ENCODE assay signal across 17 cellular contexts in genomic region chr6:63529498-63529897, GRCh38. TPM values are rescaled to one million over a fixed set of nuclear protein-coding genes. Genes with fewer than 3 reads are reported as not detected.
DNase-seq lines count a peak whose midpoint lies in the region; ATAC-seq, FAIRE-seq and TF ChIP-seq lines count a peak whose summit lies in the region.
"Had no signal": no experiment of that assay in that cellular context is flagged by ENCODE, and none has a peak within 500 bp of the region (broad histone marks: within the 10 kb centered on the region; RNA-seq: fewer than 3 reads in every experiment).

No MANE protein-coding gene starts in this region.

- POLR2A ChIA-PET in activated CD4-positive, alpha-beta memory T cell treated with anti-CD3 and anti-CD28 coated beads, Interleukin-2, amount 10 ng/mL, durations not matched to agents 7 days and 5 days (lab: Charles Lee), result interaction anchor here (0.6 to 1.8 kb wide), 5 partner anchors 10 to 106 kb away, joined by 3 to 17 read pairs (median 4); partner anchors contain the start of genes LOC128125822, PHF3 and PTP4A1

- peak; percentile 23 for DNase-seq in GM06990 (ENCODE audit: extremely low read depth, insufficient read length)
- peak; percentile 2 for DNase-seq in GM23248
- no peak for DNase-seq in activated CD4-positive, alpha-beta memory T cell treated with anti-CD3 and anti-CD28 coated beads, Interleukin-2, amount 10 ng/mL, durations not matched to agents 7 days and 5 days
- peak; percentile 59 for DNase-seq in keratinocyte (ENCODE audit: low read depth, low spot score)
- no peak for DNase-seq in medulla oblongata (ENCODE audit: extremely low spot score)
- no peak for DNase-seq in iPS-NIHi11 (ENCODE audit: low spot score)
- DNase-seq in suprapubic skin (ENCODE audit: low spot score in 2 of 2), result no peak
- DNase-seq: C1 segment of cervical spinal cord; effector memory CD4-positive, alpha-beta T cell; heart right ventricle; IMR-90; left ventricle myocardium inferior; NCI-H1436 treated with DMSO at 0.1 percent for 48 hours; NCI-H526; testis had no signal

- ATAC-seq in GM21367 (IDR thresholded peaks at IDR 0.05; ENCODE audit: unreplicated experiment), result no peak
- ATAC-seq: heart right ventricle, Right ventricle myocardium inferior had no signal

- WGBS in GM23248 (ENCODE audit: low coverage in 1 of 2, low lambda C conversion rate in 2 of 2, missing lambda C conversion rate in 2 of 2), 2 experiments, result 47 to 58% methylated on average over 4 of the region's 4 CpGs
- WGBS in suprapubic skin, result 41% methylated on average over 4 of the region's 4 CpGs

- H3K4me2 ChIP-seq in GM23248 (ENCODE audit: unreplicated experiment), result peak overlapping the region; percentile 37
- peak overlapping the region; percentile 92 for H3K4me2 ChIP-seq in keratinocyte (ENCODE audit: control insufficient read depth, extremely low read depth, insufficient read depth, low read depth, low read length)

- peaks cover 9% of the 10 kb centered on the region for H3K36me3 Mint-ChIP-seq in activated CD4-positive, alpha-beta memory T cell treated with anti-CD3 and anti-CD28 coated beads, Interleukin-2, amount 10 ng/mL, durations not matched to agents 7 days and 5 days (ENCODE audit: low read depth)

- TF ChIP-seq EP300 in suprapubic skin (IDR thresholded peaks at IDR 0.05), result no peak

- no peak for TF ChIP-seq CTCF in GM06990 (IDR thresholded peaks at IDR 0.05; ENCODE audit: insufficient read depth, low read length, poor library complexity, severe bottlenecking)
- TF ChIP-seq CTCF in keratinocyte (optimal IDR thresholded peaks at IDR 0.05 in 1 of 3, IDR thresholded peaks at IDR 0.05 in 1 of 3, conservative IDR thresholded peaks at IDR 0.05 in 1 of 3; ENCODE audit: extremely low read depth in 1 of 3, insufficient read depth in 2 of 3, low read length in 3 of 3), result no peak
- TF ChIP-seq CTCF in suprapubic skin (IDR thresholded peaks at IDR 0.05), result no peak

- H3K27me3 Mint-ChIP-seq in activated CD4-positive, alpha-beta memory T cell treated with anti-CD3 and anti-CD28 coated beads, Interleukin-2, amount 10 ng/mL, durations not matched to agents 7 days and 5 days, result no peaks in the 10 kb centered on the region

- dilution Hi-C loops in keratinocyte (cut with MboI; ENCODE audit: extremely low pct_ligation_motif_present, low sequenced_read_pairs), result no loop called here

- H3K79me2 ChIP-seq in GM23248 (ENCODE audit: insufficient read depth), result no peaks in the 10 kb centered on the region
- no peaks in the 10 kb centered on the region for H3K79me2 ChIP-seq in keratinocyte (ENCODE audit: control insufficient read depth, insufficient read depth, low read length)

- H3K4me3 ChIP-seq in GM06990 (replicated peaks; ENCODE audit: low read depth, low read length), result no peak overlapping the region
- H3K4me3 ChIP-seq in GM23248, result 0 out of 2 replicates have a peak overlapping the region, but pooled peaks have one; percentile 11
- peak overlapping the region in 2 of 3 experiments; percentile 45 to 53 for H3K4me3 ChIP-seq in keratinocyte (ENCODE audit: control insufficient read depth in 2 of 3, extremely low read depth in 1 of 3, insufficient read depth in 2 of 3, low read depth in 1 of 3, low read length in 3 of 3)
- H3K4me3 ChIP-seq in suprapubic skin, result no peak overlapping the region
- H3K4me3 ChIP-seq: heart right ventricle, left ventricle myocardium inferior, testis had no signal

- H3K9me3 Mint-ChIP-seq in activated CD4-positive, alpha-beta memory T cell treated with anti-CD3 and anti-CD28 coated beads, Interleukin-2, amount 10 ng/mL, durations not matched to agents 7 days and 5 days, result peaks cover 6% of the 10 kb centered on the region

- H3K9me3 ChIP-seq in GM23248 (ENCODE audit: low read depth), result no peaks in the 10 kb centered on the region
- no peaks in the 10 kb centered on the region for H3K9me3 ChIP-seq in keratinocyte (ENCODE audit: control insufficient read depth, low read depth, low read length)
- H3K9me3 ChIP-seq in suprapubic skin, result no peaks in the 10 kb centered on the region
- H3K9me3 ChIP-seq: heart right ventricle, left ventricle myocardium inferior, testis had no signal

- no peak for TF ChIP-seq POLR2A in suprapubic skin (IDR thresholded peaks at IDR 0.05)

- H3K27ac Mint-ChIP-seq in activated CD4-positive, alpha-beta memory T cell treated with anti-CD3 and anti-CD28 coated beads, Interleukin-2, amount 10 ng/mL, durations not matched to agents 7 days and 5 days, result peak overlapping the region; percentile 97

- CTCF ChIA-PET in activated CD4-positive, alpha-beta memory T cell treated with anti-CD3 and anti-CD28 coated beads, Interleukin-2, amount 10 ng/mL, durations not matched to agents 7 days and 5 days (lab: Charles Lee), result interaction anchor here (1.2 kb wide), 1 partner anchor 44 kb away, joined by 4 read pairs; no protein-coding TSS in a partner anchor

- H3K27ac ChIP-seq in GM23248 (no peak overlapping the region), keratinocyte (ENCODE audit: control insufficient read depth, insufficient read depth, low read length) (peak overlapping the region; percentile 87), suprapubic skin (no peak overlapping the region)
- H3K27ac ChIP-seq: heart right ventricle, left ventricle myocardium inferior, testis had no signal

- peaks cover 45% of the 10 kb centered on the region for H3K4me1 Mint-ChIP-seq in activated CD4-positive, alpha-beta memory T cell treated with anti-CD3 and anti-CD28 coated beads, Interleukin-2, amount 10 ng/mL, durations not matched to agents 7 days and 5 days

- H3K9me2 ChIP-seq in GM23248 (ENCODE audit: insufficient read depth), result no peaks in the 10 kb centered on the region

- H3F3A ChIP-seq in GM23248 (ENCODE audit: insufficient read depth), result peaks cover 14% of the 10 kb centered on the region; the same call in 1 of the 2 replicates

- H3K27me3 ChIP-seq in GM06990 (replicated peaks; ENCODE audit: control insufficient read depth, insufficient read depth, low read length), result no peaks in the 10 kb centered on the region
- H3K27me3 ChIP-seq in GM23248 (replicated peaks; ENCODE audit: insufficient read depth), result no peaks in the 10 kb centered on the region
- no peaks in the 10 kb centered on the region for H3K27me3 ChIP-seq in keratinocyte (ENCODE audit: control insufficient read depth, extremely low read depth, insufficient read depth, low read length)
- H3K27me3 ChIP-seq in suprapubic skin, result no peaks in the 10 kb centered on the region
- H3K27me3 ChIP-seq: heart right ventricle, testis had no signal

- no peaks in the 10 kb centered on the region for H3K9me1 ChIP-seq in keratinocyte (ENCODE audit: control insufficient read depth, extremely low read depth, insufficient read depth, low read length)

- peak overlapping the region; percentile 62 for H3K4me3 Mint-ChIP-seq in activated CD4-positive, alpha-beta memory T cell treated with anti-CD3 and anti-CD28 coated beads, Interleukin-2, amount 10 ng/mL, durations not matched to agents 7 days and 5 days

- H4K20me1 ChIP-seq in GM23248 (ENCODE audit: insufficient read depth) (no peaks in the 10 kb centered on the region), keratinocyte (ENCODE audit: control insufficient read depth, extremely low read depth, insufficient read depth, low read length) (no peaks in the 10 kb centered on the region)

- in situ Hi-C loops in GM23248 (cut with MboI), result no loop called here

- peaks cover 22% of the 10 kb centered on the region for H3K4me1 ChIP-seq in GM23248 (ENCODE audit: insufficient read depth)
- H3K4me1 ChIP-seq in keratinocyte (ENCODE audit: control insufficient read depth, extremely low read depth, insufficient read depth, low read length), result peaks cover 32% of the 10 kb centered on the region
- peaks cover 12% of the 10 kb centered on the region for H3K4me1 ChIP-seq in suprapubic skin
- H3K4me1 ChIP-seq: left ventricle myocardium inferior, testis had no signal

- 0 out of 2 replicates have a peak overlapping the region, but pooled peaks have one; percentile 29 for H3K9ac ChIP-seq in GM23248
- H3K9ac ChIP-seq in keratinocyte (ENCODE audit: control insufficient read depth, extremely low read depth, insufficient read depth, low read length), result peak overlapping the region; percentile 71

- peak; percentile 29 for FAIRE-seq in keratinocyte (lab: Jason Lieb, UNC)

- H3K36me3 ChIP-seq in GM06990 (ENCODE audit: control insufficient read depth, insufficient read depth, low read length) (no peaks in the 10 kb centered on the region), GM23248 (ENCODE audit: low read depth) (no peaks in the 10 kb centered on the region), keratinocyte (ENCODE audit: control insufficient read depth in 2 of 2, extremely low read depth in 1 of 2, insufficient read depth in 2 of 2, low read length in 2 of 2) (no peaks in the 10 kb centered on the region), suprapubic skin (no peaks in the 10 kb centered on the region)
- H3K36me3 ChIP-seq: heart right ventricle, left ventricle myocardium inferior had no signal

- H2AFZ ChIP-seq in GM23248 (peak overlapping the region; percentile 49), keratinocyte (ENCODE audit: control insufficient read depth, low read length) (peak overlapping the region; percentile 50)

RNA-seq across cellular contexts. Expression of gene PTP4A1, which starts 42.8 kb away (rescaled TPM):
- 24.9 and 31.4 TPM in 2 replicates for total RNA-seq in GM23248 (2014; rRNA removed; shearing (Covaris generic))
- polyA plus RNA-seq in GM23248 (2016; fragmentation: Nextera tagmentation; extraction: Ambion mirVana) (133 and 138 TPM in 2 replicates), keratinocyte (31.8 to 79.1 TPM (median 65.7 TPM) in 3 replicates)
- 10 to 100 TPM; 62.7 to 63.7 TPM for total RNA-seq in activated CD4-positive, alpha-beta memory T cell treated with anti-CD3 and anti-CD28 coated beads, Interleukin-2, amount 10 ng/mL, durations not matched to agents 7 days and 5 days
- polyA plus RNA-seq in keratinocyte (2011; ENCODE audit: low read depth), result 62.0 TPM
- polyA plus RNA-seq in keratinocyte (2011; cell fraction: cytosol; rRNA removed), result 55.1 and 132 TPM in 2 replicates
- 54.7 and 71.1 TPM in 2 replicates for polyA plus RNA-seq in keratinocyte (2011; cell fraction: nucleus; rRNA removed)
- polyA plus RNA-seq in keratinocyte (2012; ENCODE audit: low replicate concordance), result 75.4 and 107 TPM in 2 replicates
- 4.1 to 93.0 TPM (median 37.7 TPM) in 3 replicates for polyA minus RNA-seq in keratinocyte
- polyA minus RNA-seq in keratinocyte (2011; cell fraction: cytosol; rRNA and poly(A)+ RNA removed), result 31.8 TPM
- polyA minus RNA-seq in keratinocyte (2011; cell fraction: nucleus; rRNA and poly(A)+ RNA removed), result 81.6 and 130 TPM in 2 replicates
- 10 to 100 TPM; 12.4 to 85.4 (median 50.4) TPM for total RNA-seq in suprapubic skin

Comparison
In these comparisons a context has a peak if more than half of its experiments do, and no peak if none do; other contexts are left out.
1. DNase-seq: peak in GM06990 (single experiment), GM23248 (single experiment) and keratinocyte (single experiment); none in activated CD4-positive, alpha-beta memory T cell treated with anti-CD3 and anti-CD28 coated beads, Interleukin-2, amount 10 ng/mL, durations not matched to agents 7 days and 5 days (single experiment), medulla oblongata (single experiment), iPS-NIHi11 (single experiment) and suprapubic skin (0 of 2).
2. H3K4me3 ChIP-seq: peak in GM23248 (single experiment) and keratinocyte (2 of 3); none in GM06990 (single experiment) and suprapubic skin (single experiment).